Comparison of ENCODE assay signal across 29 cellular contexts in genomic region chr4:17912011-17912410, GRCh38.
"Had no signal": no experiment of that assay in that cellular context is flagged by ENCODE, and none has a peak within 500 bp of the region (broad histone marks: within the 10 kb centered on the region; RNA-seq: fewer than 3 reads in every experiment).

No MANE protein-coding gene starts in this region.

- H3K27ac ChIP-seq: adrenal gland, body of pancreas, breast epithelium, Peyer's patch, VCaP had no signal

- H3K9me3 ChIP-seq: adrenal gland, body of pancreas, breast epithelium, Peyer's patch had no signal

- H3K36me3 ChIP-seq: adrenal gland, breast epithelium had no signal

- FAIRE-seq: astrocyte had no signal

- H3K27me3 ChIP-seq: adrenal gland, body of pancreas, breast epithelium, Peyer's patch had no signal

- DNase-seq: activated B cell treated with CpG ODN at 0.5 μM for 24 hours; activated CD4-positive, alpha-beta memory T cell treated with anti-CD3 and anti-CD28 coated beads for 36 hours; activated CD4-positive, alpha-beta T cell treated with anti-CD3 and anti-CD28 coated beads for 4 hours; activated CD4-positive, alpha-beta T cell treated with anti-CD3 and anti-CD28 coated beads, Interleukin-2, amount 50 U/mL, for 1 hour; activated CD4-positive, CD25-positive, alpha-beta regulatory T cell treated with anti-CD3 and anti-CD28 coated beads, Interleukin-2, amount 50 U/mL, for 72 hours; activated CD8-positive, alpha-beta memory T cell treated with anti-CD3 and anti-CD28 coated beads, Interleukin-2, amount 50 U/mL, for 4 hours; activated gamma-delta T cell treated with Interleukin-2 at 50 U/mL for 16 hours; activated naive CD4-positive, alpha-beta T cell treated with anti-CD3 and anti-CD28 coated beads for 36 hours; activated T-cell treated with anti-CD3 and anti-CD28 coated beads for 4 hours; activated T-cell treated with anti-CD3 and anti-CD28 coated beads, Interleukin-2, amount 50 U/mL, for 4 hours; Karpas-422; NCI-H1105; NCI-H1417 treated with DMSO at 0.1 percent for 48 hours; NCI-H187 treated with DMSO at 0.1 percent for 48 hours; NCI-H345; NCI-H524 treated with DMSO at 0.1 percent for 48 hours; Peyer's patch; RPMI8226; SW 1271; T-helper 1 cell; T-helper 2 cell; T-helper 9 cell had no signal

- H3K9me3 Mint-ChIP-seq: activated B cell treated with CpG ODN at 0.5 μM for 24 hours; activated CD4-positive, alpha-beta memory T cell treated with anti-CD3 and anti-CD28 coated beads for 36 hours; activated naive CD4-positive, alpha-beta T cell treated with anti-CD3 and anti-CD28 coated beads for 36 hours; activated T-cell treated with anti-CD3 and anti-CD28 coated beads, Interleukin-2, amount 50 U/mL, for 4 hours had no signal

- H3K4me3 ChIP-seq: adrenal gland, body of pancreas, breast epithelium, Peyer's patch had no signal

- H3K4me1 Mint-ChIP-seq: activated B cell treated with CpG ODN at 0.5 μM for 24 hours had no signal

- H3K4me1 ChIP-seq: adrenal gland, body of pancreas, breast epithelium, Peyer's patch had no signal

- H3K27ac Mint-ChIP-seq: activated B cell treated with CpG ODN at 0.5 μM for 24 hours; activated CD4-positive, alpha-beta memory T cell treated with anti-CD3 and anti-CD28 coated beads for 36 hours; activated naive CD4-positive, alpha-beta T cell treated with anti-CD3 and anti-CD28 coated beads for 36 hours; activated naive CD4-positive, alpha-beta T cell treated with anti-CD3 and anti-CD28 coated beads, Interleukin-2, amount 50 U/mL, for 72 hours had no signal

- ATAC-seq: activated naive CD4-positive, alpha-beta T cell treated with anti-CD3 and anti-CD28 coated beads, Interleukin-2, amount 50 U/mL, for 72 hours; activated T-cell treated with anti-CD3 and anti-CD28 coated beads, Interleukin-2, amount 50 U/mL, for 4 hours; body of pancreas had no signal

- H3K4me3 Mint-ChIP-seq: activated B cell treated with CpG ODN at 0.5 μM for 24 hours; activated CD4-positive, alpha-beta memory T cell treated with anti-CD3 and anti-CD28 coated beads for 36 hours; activated naive CD4-positive, alpha-beta T cell treated with anti-CD3 and anti-CD28 coated beads for 36 hours; activated T-cell treated with anti-CD3 and anti-CD28 coated beads, Interleukin-2, amount 50 U/mL, for 4 hours; activated T-helper 1 cell treated with anti-CD3 and anti-CD28 coated beads, Interleukin-12 subunit alpha, Interleukin-12 subunit beta, Interleukin-2, Interleukin-4 antibody, amounts not matched to agents 30 ng/mL and 10 ng/mL and 1 ng/mL, durations not matched to agents 14 hours and 24 hours and 36 hours had no signal

- H3K27me3 Mint-ChIP-seq: activated B cell treated with CpG ODN at 0.5 μM for 24 hours; activated CD4-positive, alpha-beta memory T cell treated with anti-CD3 and anti-CD28 coated beads for 36 hours had no signal
